Comparison of ENCODE assay signal across 25 cellular contexts in the genomic region with DNA sequence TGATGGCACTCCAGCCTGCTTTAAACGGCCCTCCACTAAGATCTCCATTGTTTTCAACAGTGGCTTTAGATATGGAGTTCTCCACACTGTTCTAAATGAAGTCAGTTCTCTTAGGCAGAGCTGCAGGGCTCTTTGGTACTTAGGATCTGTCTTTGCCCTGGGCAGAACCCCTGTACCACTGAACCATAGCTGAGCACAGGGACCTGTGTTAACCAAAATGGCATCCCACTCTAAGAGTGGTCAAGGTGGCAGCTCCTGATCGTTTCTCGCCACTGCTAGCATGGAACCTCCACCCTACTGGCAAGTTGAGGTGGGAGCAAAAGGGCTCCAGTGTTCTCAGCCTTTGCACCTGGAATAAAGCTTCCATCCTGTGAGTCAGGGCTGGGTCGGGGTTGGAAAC.
"Had no signal": no experiment of that assay in that cellular context is flagged by ENCODE, and none has a peak within 500 bp of the region (broad histone marks: within the 10 kb centered on the region; RNA-seq: fewer than 3 reads in every experiment).

No MANE protein-coding gene starts in this region.

- ATAC-seq: esophagus mucosa, gastrocnemius medialis, heart right ventricle, left cardiac atrium, left lung, left ventricle myocardium superior, lower lobe of right lung, mucosa of descending colon had no signal

- H3K36me3 ChIP-seq: esophagus squamous epithelium, gastrocnemius medialis, heart right ventricle, left lung, lower lobe of right lung had no signal

- H3K27me3 ChIP-seq: dorsolateral prefrontal cortex, esophagus squamous epithelium, gastrocnemius medialis, heart right ventricle, left lung had no signal

- H3K4me3 Mint-ChIP-seq: endodermal cell, mesothelial cell of epicardium, naive B cell had no signal

- H3K36me3 Mint-ChIP-seq: naive B cell had no signal

- H3K27ac ChIP-seq: coronary artery, dorsolateral prefrontal cortex, epithelial cell of prostate, esophagus squamous epithelium, gastrocnemius medialis, heart right ventricle, left lung, lower lobe of right lung had no signal

- DNase-seq: dermis blood vessel endothelial cell; dorsolateral prefrontal cortex; effector CD4-positive, alpha-beta T cell; effector memory CD4-positive, alpha-beta T cell; endodermal cell; erythroblast; esophagus squamous epithelium; foreskin fibroblast; foreskin melanocyte; gastrocnemius medialis; glutamatergic neuron; head of caudate nucleus; heart right ventricle; hippocampal formation; left cardiac atrium; left lung; left ventricle myocardium superior; lower lobe of right lung; mesenchymal stem cell; mucosa of descending colon; naive B cell had no signal

- H3K27me3 Mint-ChIP-seq: naive B cell had no signal

- H3K4me1 ChIP-seq: esophagus squamous epithelium, gastrocnemius medialis, heart right ventricle, left lung, lower lobe of right lung had no signal

- H3K9me3 ChIP-seq: esophagus squamous epithelium, gastrocnemius medialis, left lung, lower lobe of right lung, mucosa of descending colon had no signal

- H3K4me3 ChIP-seq: coronary artery, dorsolateral prefrontal cortex, esophagus squamous epithelium, gastrocnemius medialis, heart right ventricle, left lung, lower lobe of right lung, mucosa of descending colon had no signal

- H3K27ac Mint-ChIP-seq: endodermal cell, mesothelial cell of epicardium, naive B cell had no signal

- H3K4me1 Mint-ChIP-seq: mesothelial cell of epicardium, naive B cell had no signal
